Comparison of ENCODE assay signal across 20 cellular contexts in genomic region chr21:19565587-19565986, GRCh38.
"Had no signal": no experiment of that assay in that cellular context is flagged by ENCODE, and none has a peak within 500 bp of the region (broad histone marks: within the 10 kb centered on the region; RNA-seq: fewer than 3 reads in every experiment).

No MANE protein-coding gene starts in this region.

- H3K27ac ChIP-seq: prostate gland, right atrium auricular region, upper lobe of right lung had no signal

- H3K4me1 ChIP-seq: prostate gland, right atrium auricular region, upper lobe of right lung had no signal

- ATAC-seq: activated naive CD4-positive, alpha-beta T cell treated with anti-CD3 and anti-CD28 coated beads, Interleukin-2, amount 50 U/mL, for 72 hours; left lobe of liver; T-helper 17 cell; upper lobe of right lung had no signal

- FAIRE-seq: colon, keratinocyte had no signal

- H3K27me3 ChIP-seq: right atrium auricular region, upper lobe of right lung had no signal

- DNase-seq: activated CD4-positive, alpha-beta T cell treated with anti-CD3 and anti-CD28 coated beads, Interleukin-2, amount 50 U/mL, for 48 hours; activated gamma-delta T cell treated with Interleukin-2 at 50 U/mL for 16 hours; activated T-cell treated with anti-CD3 and anti-CD28 coated beads for 4 hours; amniotic stem cell; foreskin melanocyte; mammary epithelial cell; midbrain; occipital lobe; stimulated activated CD4-positive, alpha-beta T cell treated with anti-CD3 and anti-CD28 coated beads, Interleukin-12 subunit alpha, Interleukin-12 subunit beta, amount 100 ng/mL, for 4 hours; stimulated activated CD4-positive, alpha-beta T cell treated with anti-CD3 and anti-CD28 coated beads, Interleukin-1b, Interleukin-23, amount 100 ng/mL, for 48 hours; stimulated activated CD8-positive, alpha-beta memory T cell treated with anti-CD3 and anti-CD28 coated beads, Interleukin-4, amount 100 ng/mL, for 48 hours; stimulated activated naive CD4-positive, alpha-beta T cell; T-helper 17 cell; upper lobe of right lung had no signal

- H3K36me3 ChIP-seq: prostate gland, right atrium auricular region, upper lobe of right lung had no signal

- H3K4me3 ChIP-seq: prostate gland, right atrium auricular region, upper lobe of right lung had no signal

- H3K9me3 ChIP-seq: prostate gland, right atrium auricular region, upper lobe of right lung had no signal
